ENCODE assay signal across 23 cellular contexts in genomic region chr1:28801461-28801860, GRCh38.
"Had no signal": no experiment of that assay in that cellular context is flagged by ENCODE, and none has a peak within 500 bp of the region (broad histone marks: within the 10 kb centered on the region; RNA-seq: fewer than 3 reads in every experiment).

No MANE protein-coding gene starts in this region.

- ATAC-seq: activated CD4-positive, CD25-positive, alpha-beta regulatory T cell treated with anti-CD3 and anti-CD28 coated beads, Interleukin-2, amount 50 U/mL, for 24 hours; activated CD8-positive, alpha-beta T cell treated with anti-CD3 and anti-CD28 coated beads, Interleukin-2, amount 10 ng/mL, durations not matched to agents 7 days and 5 days; body of pancreas; Panc1; SK-N-SH treated with all-trans-retinoic acid at 6 μM for 48 hours had no signal

- DNase-seq: activated CD4-positive, alpha-beta T cell treated with anti-CD3 and anti-CD28 coated beads for 48 hours; activated CD4-positive, alpha-beta T cell treated with anti-CD3 and anti-CD28 coated beads, Interleukin-2, amount 50 U/mL, for 4 hours; activated CD8-positive, alpha-beta memory T cell treated with anti-CD3 and anti-CD28 coated beads, Interleukin-2, amount 50 U/mL, for 48 hours; activated CD8-positive, alpha-beta T cell treated with anti-CD3 and anti-CD28 coated beads, Interleukin-2, amount 10 ng/mL, durations not matched to agents 7 days and 5 days; activated naive CD4-positive, alpha-beta T cell; activated T-cell treated with anti-CD3 and anti-CD28 coated beads, Interleukin-2, amount 50 U/mL, for 1 hour; amniotic stem cell; body of pancreas; Karpas-422; NCI-H1092; NCI-H1417; NCI-H1694; NCI-H2029; NCI-H2107; NCI-H2171 treated with DMSO at 0.1 percent for 48 hours; NCI-H226; OCI-M1; SHP77 had no signal

- H3K27me3 ChIP-seq: ascending aorta, body of pancreas had no signal

- H3K4me1 ChIP-seq: ascending aorta, body of pancreas had no signal

- H3K36me3 ChIP-seq: ascending aorta, SJSA1 had no signal

- H3K9me3 ChIP-seq: ascending aorta, body of pancreas, SJSA1 had no signal

- H3K4me3 ChIP-seq: ascending aorta, body of pancreas, SJSA1 had no signal
